Comparison of ENCODE assay signal across 21 cellular contexts in genomic region chr4:144451771-144452170, GRCh38.
"Had no signal": no experiment of that assay in that cellular context is flagged by ENCODE, and none has a peak within 500 bp of the region (broad histone marks: within the 10 kb centered on the region; RNA-seq: fewer than 3 reads in every experiment).

No MANE protein-coding gene starts in this region.

- H3K27ac ChIP-seq: breast epithelium, PC-9 had no signal

- H3K27me3 ChIP-seq: breast epithelium had no signal

- H2AFZ ChIP-seq: PC-9 had no signal

- H3K4me2 ChIP-seq: PC-9 had no signal

- H3K4me1 ChIP-seq: breast epithelium had no signal

- H3K4me3 ChIP-seq: breast epithelium, PC-9 had no signal

- DNase-seq: activated B cell treated with CpG ODN at 0.5 μM for 24 hours; activated CD4-positive, alpha-beta memory T cell treated with anti-CD3 and anti-CD28 coated beads for 36 hours; activated CD4-positive, alpha-beta T cell treated with anti-CD3 and anti-CD28 coated beads for 1 hour; activated CD4-positive, alpha-beta T cell treated with anti-CD3 and anti-CD28 coated beads, Interleukin-2, amount 10 ng/mL, durations not matched to agents 7 days and 5 days; activated gamma-delta T cell; activated naive CD4-positive, alpha-beta T cell treated with anti-CD3 and anti-CD28 coated beads for 36 hours; activated T-cell treated with anti-CD3 and anti-CD28 coated beads for 4 hours; activated T-cell treated with anti-CD3 and anti-CD28 coated beads, Interleukin-2, amount 50 U/mL, for 48 hours; caudate nucleus; MM.1S; NCI-H1105; NCI-H1436; NCI-H1694 treated with DMSO at 0.1 percent for 48 hours; NCI-H2081 treated with DMSO at 0.1 percent for 48 hours; NCI-H446; NCI-H524; PC-9; SIG-M5; T-helper 17 cell; T-helper 9 cell had no signal

- H3K9me3 ChIP-seq: breast epithelium had no signal

- H3K36me3 ChIP-seq: breast epithelium had no signal
